In the genomic region with DNA sequence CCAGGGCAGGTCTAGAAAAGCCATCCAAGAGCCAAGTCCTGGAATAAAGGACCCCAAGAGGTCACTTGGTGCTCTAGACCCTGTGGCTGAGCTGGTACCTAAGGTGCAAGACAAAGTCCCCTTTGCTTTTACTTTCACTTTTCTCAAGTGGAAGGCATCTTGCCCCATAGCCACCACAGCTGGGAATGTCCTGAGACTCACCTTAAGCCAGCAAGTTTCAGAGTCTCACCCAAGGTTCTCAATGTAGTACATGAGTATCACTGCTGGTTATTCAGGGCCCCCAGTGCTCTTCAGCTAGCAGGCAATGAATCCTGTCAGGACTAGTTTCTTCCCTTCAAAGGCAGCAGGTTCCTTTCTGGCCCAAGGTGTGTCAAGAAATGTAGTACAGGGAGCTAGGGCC, we compare ENCODE assay signal across 14 cellular contexts.
DNase-seq lines count a peak whose midpoint lies in the region; ATAC-seq and TF ChIP-seq lines count a peak whose summit lies in the region.
"Had no signal": no experiment of that assay in that cellular context is flagged by ENCODE, and none has a peak within 500 bp of the region (broad histone marks: within the 10 kb centered on the region; RNA-seq: fewer than 3 reads in every experiment).

No MANE protein-coding gene starts in this region.

- peak overlapping the region; percentile 46 for H3K27ac Mint-ChIP-seq in activated naive CD8-positive, alpha-beta T cell treated with anti-CD3 and anti-CD28 coated beads, Interleukin-2, amount 10 ng/mL, durations not matched to agents 7 days and 5 days
- no peak overlapping the region for H3K27ac Mint-ChIP-seq in activated naive CD8-positive, alpha-beta T cell treated with anti-CD3 and anti-CD28 coated beads, Interleukin-2, amount 50 U/mL, for 24 hours
- no peak overlapping the region for H3K27ac Mint-ChIP-seq in endodermal cell
- H3K27ac Mint-ChIP-seq: B cell; CD8-positive, alpha-beta T cell; H9 had no signal

- no peak for TF ChIP-seq CTCF in MM.1S (IDR thresholded peaks at IDR 0.05; ENCODE audit: low read length)
- no peak for TF ChIP-seq CTCF in endodermal cell (conservative IDR thresholded peaks at IDR 0.05)
- no peak for TF ChIP-seq CTCF in foreskin fibroblast (IDR thresholded peaks at IDR 0.05; ENCODE audit: low read depth, low read length)

- DNase-seq in activated naive CD8-positive, alpha-beta T cell treated with anti-CD3 and anti-CD28 coated beads, Interleukin-2, amount 10 ng/mL, durations not matched to agents 7 days and 5 days, result no peak
- DNase-seq in activated naive CD8-positive, alpha-beta T cell treated with anti-CD3 and anti-CD28 coated beads, Interleukin-2, amount 50 U/mL, for 24 hours, result no peak
- DNase-seq in MM.1S, result peak; percentile 81
- DNase-seq in endodermal cell, result no peak
- no peak for DNase-seq in HCEC 1CT
- no peak for DNase-seq in HAP-1 (ENCODE audit: low spot score in 2 of 2)
- no peak for DNase-seq in foreskin fibroblast
- DNase-seq: CD8-positive, alpha-beta T cell; DMS 273 treated with DMSO at 0.1 percent for 48 hours; DMS53; H9; IMR-90 had no signal

- H3K36me3 Mint-ChIP-seq in activated naive CD8-positive, alpha-beta T cell treated with anti-CD3 and anti-CD28 coated beads, Interleukin-2, amount 10 ng/mL, durations not matched to agents 7 days and 5 days, result no peaks in the 10 kb centered on the region
- H3K36me3 Mint-ChIP-seq in activated naive CD8-positive, alpha-beta T cell treated with anti-CD3 and anti-CD28 coated beads, Interleukin-2, amount 50 U/mL, for 24 hours (ENCODE audit: low read depth), result no peaks in the 10 kb centered on the region
- peaks cover 74% of the 10 kb centered on the region for H3K36me3 Mint-ChIP-seq in endodermal cell (ENCODE audit: low read depth)
- H3K36me3 Mint-ChIP-seq: CD8-positive, alpha-beta T cell had no signal

- POLR2A ChIA-PET in activated naive CD8-positive, alpha-beta T cell treated with anti-CD3 and anti-CD28 coated beads, Interleukin-2, amount 10 ng/mL, durations not matched to agents 7 days and 5 days (lab: Charles Lee), result no interaction called here

- no peaks in the 10 kb centered on the region for H3K79me2 ChIP-seq in MM.1S (ENCODE audit: low read length)

- H3K27ac ChIP-seq in MM.1S (ENCODE audit: low read length) (no peak overlapping the region), endodermal cell (ENCODE audit: low read depth, low read length) (no peak overlapping the region)
- H3K27ac ChIP-seq: BLaER1 treated with 17β-estradiol and CSF1 and Interleukin-3, amounts not matched to agents 10 nM and 100 nM had no signal

- peak overlapping the region; percentile 38; the same call in 1 of the 2 replicates for H3K4me2 ChIP-seq in MM.1S (ENCODE audit: low read depth, low read length)
- H3K4me2 ChIP-seq: BLaER1 treated with 17β-estradiol and CSF1 and Interleukin-3, amounts not matched to agents 10 nM and 100 nM had no signal

- H3K4me1 Mint-ChIP-seq in activated naive CD8-positive, alpha-beta T cell treated with anti-CD3 and anti-CD28 coated beads, Interleukin-2, amount 10 ng/mL, durations not matched to agents 7 days and 5 days, result peaks cover 6% of the 10 kb centered on the region
- H3K4me1 Mint-ChIP-seq in activated naive CD8-positive, alpha-beta T cell treated with anti-CD3 and anti-CD28 coated beads, Interleukin-2, amount 50 U/mL, for 24 hours, result no peaks in the 10 kb centered on the region
- no peaks in the 10 kb centered on the region for H3K4me1 Mint-ChIP-seq in endodermal cell
- H3K4me1 Mint-ChIP-seq: B cell had no signal

- H3K9me3 ChIP-seq in MM.1S (replicated peaks; ENCODE audit: insufficient read depth, low read length) (no peaks in the 10 kb centered on the region), endodermal cell (ENCODE audit: control insufficient read depth, low read length) (peaks cover 81% of the 10 kb centered on the region), HAP-1 (no peaks in the 10 kb centered on the region)

- H3K9ac ChIP-seq in MM.1S (ENCODE audit: low read length), result no peak overlapping the region
- no peak overlapping the region for H3K9ac ChIP-seq in endodermal cell (ENCODE audit: extremely low read depth, low read length, poor library complexity, severe bottlenecking)
- H3K9ac ChIP-seq: BLaER1 treated with 17β-estradiol and CSF1 and Interleukin-3, amounts not matched to agents 10 nM and 100 nM had no signal

- no peaks in the 10 kb centered on the region for H4K20me1 ChIP-seq in MM.1S (ENCODE audit: insufficient read depth, low read length)
- H4K20me1 ChIP-seq: BLaER1 treated with 17β-estradiol and CSF1 and Interleukin-3, amounts not matched to agents 10 nM and 100 nM had no signal

- H3K4me3 ChIP-seq in MM.1S (ENCODE audit: low read length) (no peak overlapping the region), endodermal cell (ENCODE audit: low read length) (peak overlapping the region; percentile 23), HAP-1 (no peak overlapping the region), foreskin fibroblast (ENCODE audit: low read depth in 1 of 2, low read length in 2 of 2) (no peak overlapping the region)
- H3K4me3 ChIP-seq: BLaER1 treated with 17β-estradiol and CSF1 and Interleukin-3, amounts not matched to agents 10 nM and 100 nM had no signal

- H3K27me3 ChIP-seq in MM.1S (replicated peaks; ENCODE audit: insufficient read depth, low read length) (no peaks in the 10 kb centered on the region), endodermal cell (ENCODE audit: control insufficient read depth, insufficient read depth, low read length, poor library complexity, severe bottlenecking) (no peaks in the 10 kb centered on the region), HAP-1 (ENCODE audit: low read depth) (no peaks in the 10 kb centered on the region)
- H3K27me3 ChIP-seq: BLaER1 treated with 17β-estradiol and CSF1 and Interleukin-3, amounts not matched to agents 10 nM and 100 nM had no signal

- no peak overlapping the region for H3K4me3 Mint-ChIP-seq in activated naive CD8-positive, alpha-beta T cell treated with anti-CD3 and anti-CD28 coated beads, Interleukin-2, amount 10 ng/mL, durations not matched to agents 7 days and 5 days
- no peak overlapping the region for H3K4me3 Mint-ChIP-seq in activated naive CD8-positive, alpha-beta T cell treated with anti-CD3 and anti-CD28 coated beads, Interleukin-2, amount 50 U/mL, for 24 hours
- H3K4me3 Mint-ChIP-seq in endodermal cell, result no peak overlapping the region
- H3K4me3 Mint-ChIP-seq: B cell; CD8-positive, alpha-beta T cell; H9 had no signal

- peaks cover 19% of the 10 kb centered on the region for H3K4me1 ChIP-seq in MM.1S (ENCODE audit: low read length)
- H3K4me1 ChIP-seq in endodermal cell (ENCODE audit: control insufficient read depth, insufficient read depth, low read length), result no peaks in the 10 kb centered on the region
- H3K4me1 ChIP-seq in HAP-1, result no peaks in the 10 kb centered on the region

- H3K36me3 ChIP-seq in MM.1S (replicated peaks; ENCODE audit: insufficient read depth, low read length), result no peaks in the 10 kb centered on the region
- peaks cover 53% of the 10 kb centered on the region for H3K36me3 ChIP-seq in endodermal cell (ENCODE audit: control insufficient read depth, insufficient read depth, low read length)
- no peaks in the 10 kb centered on the region for H3K36me3 ChIP-seq in HAP-1 (replicated peaks)
- H3K36me3 ChIP-seq: BLaER1 treated with 17β-estradiol and CSF1 and Interleukin-3, amounts not matched to agents 10 nM and 100 nM had no signal

- H3K27me3 Mint-ChIP-seq in activated naive CD8-positive, alpha-beta T cell treated with anti-CD3 and anti-CD28 coated beads, Interleukin-2, amount 10 ng/mL, durations not matched to agents 7 days and 5 days, result peaks cover 8% of the 10 kb centered on the region
- H3K27me3 Mint-ChIP-seq in activated naive CD8-positive, alpha-beta T cell treated with anti-CD3 and anti-CD28 coated beads, Interleukin-2, amount 50 U/mL, for 24 hours, result no peaks in the 10 kb centered on the region
- no peaks in the 10 kb centered on the region for H3K27me3 Mint-ChIP-seq in endodermal cell (ENCODE audit: insufficient read depth)

- no peak overlapping the region for H2AFZ ChIP-seq in MM.1S (ENCODE audit: low read length)

- in situ Hi-C loops in HAP-1 (cut with MboI; ENCODE audit: low sequenced_read_pairs), result no loop called here

- peaks cover 6% of the 10 kb centered on the region for H3K9me3 Mint-ChIP-seq in activated naive CD8-positive, alpha-beta T cell treated with anti-CD3 and anti-CD28 coated beads, Interleukin-2, amount 10 ng/mL, durations not matched to agents 7 days and 5 days
- peaks cover 15% of the 10 kb centered on the region for H3K9me3 Mint-ChIP-seq in activated naive CD8-positive, alpha-beta T cell treated with anti-CD3 and anti-CD28 coated beads, Interleukin-2, amount 50 U/mL, for 24 hours
- H3K9me3 Mint-ChIP-seq in endodermal cell, result peaks cover 80% of the 10 kb centered on the region

- no peaks in the 10 kb centered on the region for H3K9me2 ChIP-seq in MM.1S (replicated peaks; ENCODE audit: insufficient read depth, low read length)

- ATAC-seq in activated naive CD8-positive, alpha-beta T cell treated with anti-CD3 and anti-CD28 coated beads, Interleukin-2, amount 10 ng/mL, durations not matched to agents 7 days and 5 days (ENCODE audit: low read depth), result peak; percentile 30
- no peak for ATAC-seq in activated naive CD8-positive, alpha-beta T cell treated with anti-CD3 and anti-CD28 coated beads, Interleukin-2, amount 50 U/mL, for 24 hours
- ATAC-seq: CD8-positive, alpha-beta T cell had no signal

- peaks cover 4% of the 10 kb centered on the region; the same call in 1 of the 2 replicates for H3F3A ChIP-seq in MM.1S (ENCODE audit: insufficient read depth, low read length)
